In the genomic region with DNA sequence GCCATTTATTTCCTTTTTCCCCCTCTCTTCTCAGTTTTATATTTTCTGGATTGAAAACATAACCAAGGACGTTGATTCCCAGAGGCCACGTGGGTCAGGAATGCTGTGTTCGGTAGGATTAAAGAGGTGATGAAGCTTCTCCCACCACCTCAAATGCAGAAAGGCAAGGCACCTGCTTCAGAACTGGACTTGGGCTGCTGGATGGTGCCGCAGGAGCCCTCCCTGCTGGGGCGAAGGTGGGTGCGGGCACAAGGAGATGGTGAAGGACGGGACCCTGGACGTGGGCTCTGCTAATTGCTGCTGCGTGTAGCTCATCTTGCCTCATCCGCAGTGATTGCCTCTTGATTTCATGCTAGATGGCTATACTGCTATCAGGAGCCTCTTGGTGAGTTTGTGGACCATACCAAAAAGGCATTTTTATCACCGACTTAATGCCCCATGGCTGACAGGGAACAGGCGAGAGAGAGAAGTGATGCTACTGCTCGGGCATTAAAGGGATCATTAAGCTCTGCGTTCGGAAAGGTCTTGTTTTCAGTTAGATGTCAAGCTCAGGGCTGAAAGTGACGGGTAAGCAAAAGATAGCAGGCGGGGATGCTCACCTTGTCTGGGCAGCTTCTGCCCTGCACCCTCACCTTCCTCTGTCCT, we compare ENCODE assay signal across 20 cellular contexts.
"Had no signal": no experiment of that assay in that cellular context is flagged by ENCODE, and none has a peak within 500 bp of the region (broad histone marks: within the 10 kb centered on the region; RNA-seq: fewer than 3 reads in every experiment).

No MANE protein-coding gene starts in this region.

- H3K27me3 ChIP-seq: pancreas, right lobe of liver, thyroid gland had no signal

- H3K4me2 ChIP-seq: smooth muscle cell had no signal

- H3K4me3 ChIP-seq: dorsolateral prefrontal cortex, gastrocnemius medialis, left lung, pancreas, right lobe of liver, smooth muscle cell, thyroid gland had no signal

- H3K27ac Mint-ChIP-seq: natural killer cell; stimulated activated naive B cell treated with anti-CD40 and anti-IgM and Interleukin-4, amounts not matched to agents 10 μg/mL and 1 μg/mL and 100 μg/mL, for 72 hours; stimulated activated naive CD8-positive, alpha-beta T cell treated with anti-CD3 and anti-CD28 coated beads, Interleukin-15, amount 100 ng/mL, for 72 hours had no signal

- H3K4me1 ChIP-seq: gastrocnemius medialis, left lung, pancreas, right lobe of liver had no signal

- H3K36me3 ChIP-seq: gastrocnemius medialis, left lung, neutrophil, pancreas, right lobe of liver, thyroid gland had no signal

- H3K4me1 Mint-ChIP-seq: natural killer cell; stimulated activated naive CD8-positive, alpha-beta T cell treated with anti-CD3 and anti-CD28 coated beads, Interleukin-15, amount 100 ng/mL, for 72 hours had no signal

- H3K9me3 ChIP-seq: gastrocnemius medialis, left lung, neutrophil, pancreas, right lobe of liver, thyroid gland had no signal

- H3K27ac ChIP-seq: dorsolateral prefrontal cortex, epithelial cell of prostate, gastrocnemius medialis, left lung, neutrophil, pancreas, right lobe of liver, thyroid gland had no signal

- DNase-seq: dorsolateral prefrontal cortex; effector CD4-positive, alpha-beta T cell; foreskin fibroblast; gastrocnemius medialis; kidney; left lung; mesenchymal stem cell; natural killer cell; pancreas; retina; right lobe of liver; stimulated activated CD4-positive, alpha-beta T cell treated with anti-CD3 and anti-CD28 coated beads, Interleukin-2, amount 100 ng/mL, for 24 hours; stimulated activated CD4-positive, alpha-beta T cell treated with anti-CD3 and anti-CD28 coated beads, Interleukin-4, amount 100 ng/mL, for 24 hours; stimulated activated naive B cell treated with anti-CD40 and anti-IgM and Interleukin-4, amounts not matched to agents 10 μg/mL and 1 μg/mL and 100 μg/mL, for 72 hours; stimulated activated naive CD8-positive, alpha-beta T cell treated with anti-CD3 and anti-CD28 coated beads, Interleukin-15, amount 100 ng/mL, for 72 hours; thyroid gland; trophoblast cell had no signal

- H3K9me3 Mint-ChIP-seq: natural killer cell; stimulated activated naive B cell treated with anti-CD40 and anti-IgM and Interleukin-4, amounts not matched to agents 10 μg/mL and 1 μg/mL and 100 μg/mL, for 72 hours; stimulated activated naive CD8-positive, alpha-beta T cell treated with anti-CD3 and anti-CD28 coated beads, Interleukin-15, amount 100 ng/mL, for 72 hours had no signal

- H3K4me3 Mint-ChIP-seq: natural killer cell; stimulated activated naive B cell treated with anti-CD40 and anti-IgM and Interleukin-4, amounts not matched to agents 10 μg/mL and 1 μg/mL and 100 μg/mL, for 72 hours; stimulated activated naive CD8-positive, alpha-beta T cell treated with anti-CD3 and anti-CD28 coated beads, Interleukin-15, amount 100 ng/mL, for 72 hours had no signal

- H3K36me3 Mint-ChIP-seq: natural killer cell; stimulated activated naive B cell treated with anti-CD40 and anti-IgM and Interleukin-4, amounts not matched to agents 10 μg/mL and 1 μg/mL and 100 μg/mL, for 72 hours had no signal
